1 cellular context compared by ENCODE assay signal in genomic region chr17:21034350-21035235, GRCh38.
A peak's percentile ranks its signal among the peaks of the same experiment; 100 is the strongest.
TF ChIP-seq lines count a peak whose summit lies in the region.

No MANE protein-coding gene starts in this region.

TF ChIP-seq in K562, 482 proteins besides CTCF, POLR2A, EP300 and RAD21 (continued from another document):
- TF ChIP-seq, protein P1, sequence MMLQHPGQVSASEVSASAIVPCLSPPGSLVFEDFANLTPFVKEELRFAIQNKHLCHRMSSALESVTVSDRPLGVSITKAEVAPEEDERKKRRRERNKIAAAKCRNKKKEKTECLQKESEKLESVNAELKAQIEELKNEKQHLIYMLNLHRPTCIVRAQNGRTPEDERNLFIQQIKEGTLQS (IDR thresholded peaks at IDR 0.05): peak; percentile 66; the same call in 1 of the 2 replicates
- TF ChIP-seq, protein P1 (CRISPR knock-in tag; conservative IDR thresholded peaks at IDR 0.05): no peak
- TF ChIP-seq EP400 (IDR thresholded peaks at IDR 0.05) (peak; percentile 29; the same call in 1 of the 2 replicates), NEUROD1 (IDR thresholded peaks at IDR 0.05; ENCODE audit: borderline replicate concordance, low read depth, low read length, partially characterized antibody) (no peak), NFATC3 (IDR thresholded peaks at IDR 0.05) (no peak), ZNF589 (CRISPR knock-in tag; IDR thresholded peaks at IDR 0.05; ENCODE audit: low read depth) (peak; percentile 92), ATF7 (IDR thresholded peaks at IDR 0.05) (peak; percentile 62; the same call in 1 of the 2 replicates), CC2D1A (IDR thresholded peaks at IDR 0.05) (no peak), NCOR1 (IDR thresholded peaks at IDR 0.05) (no peak), SMAD2 (IDR thresholded peaks at IDR 0.05; ENCODE audit: low read depth, low read length) (no peak), ARID1B (IDR thresholded peaks at IDR 0.05) (peak; percentile 17; the same call in 1 of the 2 replicates)
- TF ChIP-seq, protein P2, sequence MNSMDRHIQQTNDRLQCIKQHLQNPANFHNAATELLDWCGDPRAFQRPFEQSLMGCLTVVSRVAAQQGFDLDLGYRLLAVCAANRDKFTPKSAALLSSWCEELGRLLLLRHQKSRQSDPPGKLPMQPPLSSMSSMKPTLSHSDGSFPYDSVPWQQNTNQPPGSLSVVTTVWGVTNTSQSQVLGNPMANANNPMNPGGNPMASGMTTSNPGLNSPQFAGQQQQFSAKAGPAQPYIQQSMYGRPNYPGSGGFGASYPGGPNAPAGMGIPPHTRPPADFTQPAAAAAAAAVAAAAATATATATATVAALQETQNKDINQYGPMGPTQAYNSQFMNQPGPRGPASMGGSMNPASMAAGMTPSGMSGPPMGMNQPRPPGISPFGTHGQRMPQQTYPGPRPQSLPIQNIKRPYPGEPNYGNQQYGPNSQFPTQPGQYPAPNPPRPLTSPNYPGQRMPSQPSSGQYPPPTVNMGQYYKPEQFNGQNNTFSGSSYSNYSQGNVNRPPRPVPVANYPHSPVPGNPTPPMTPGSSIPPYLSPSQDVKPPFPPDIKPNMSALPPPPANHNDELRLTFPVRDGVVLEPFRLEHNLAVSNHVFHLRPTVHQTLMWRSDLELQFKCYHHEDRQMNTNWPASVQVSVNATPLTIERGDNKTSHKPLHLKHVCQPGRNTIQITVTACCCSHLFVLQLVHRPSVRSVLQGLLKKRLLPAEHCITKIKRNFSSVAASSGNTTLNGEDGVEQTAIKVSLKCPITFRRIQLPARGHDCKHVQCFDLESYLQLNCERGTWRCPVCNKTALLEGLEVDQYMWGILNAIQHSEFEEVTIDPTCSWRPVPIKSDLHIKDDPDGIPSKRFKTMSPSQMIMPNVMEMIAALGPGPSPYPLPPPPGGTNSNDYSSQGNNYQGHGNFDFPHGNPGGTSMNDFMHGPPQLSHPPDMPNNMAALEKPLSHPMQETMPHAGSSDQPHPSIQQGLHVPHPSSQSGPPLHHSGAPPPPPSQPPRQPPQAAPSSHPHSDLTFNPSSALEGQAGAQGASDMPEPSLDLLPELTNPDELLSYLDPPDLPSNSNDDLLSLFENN (IDR thresholded peaks at IDR 0.05; ENCODE audit: low read depth in 2 of 2, low read length in 2 of 2): no peak
- TF ChIP-seq, protein P3, sequence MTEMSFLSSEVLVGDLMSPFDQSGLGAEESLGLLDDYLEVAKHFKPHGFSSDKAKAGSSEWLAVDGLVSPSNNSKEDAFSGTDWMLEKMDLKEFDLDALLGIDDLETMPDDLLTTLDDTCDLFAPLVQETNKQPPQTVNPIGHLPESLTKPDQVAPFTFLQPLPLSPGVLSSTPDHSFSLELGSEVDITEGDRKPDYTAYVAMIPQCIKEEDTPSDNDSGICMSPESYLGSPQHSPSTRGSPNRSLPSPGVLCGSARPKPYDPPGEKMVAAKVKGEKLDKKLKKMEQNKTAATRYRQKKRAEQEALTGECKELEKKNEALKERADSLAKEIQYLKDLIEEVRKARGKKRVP (CRISPR knock-in tag; IDR thresholded peaks at IDR 0.05): peak; percentile 94
